In the genomic region with DNA sequence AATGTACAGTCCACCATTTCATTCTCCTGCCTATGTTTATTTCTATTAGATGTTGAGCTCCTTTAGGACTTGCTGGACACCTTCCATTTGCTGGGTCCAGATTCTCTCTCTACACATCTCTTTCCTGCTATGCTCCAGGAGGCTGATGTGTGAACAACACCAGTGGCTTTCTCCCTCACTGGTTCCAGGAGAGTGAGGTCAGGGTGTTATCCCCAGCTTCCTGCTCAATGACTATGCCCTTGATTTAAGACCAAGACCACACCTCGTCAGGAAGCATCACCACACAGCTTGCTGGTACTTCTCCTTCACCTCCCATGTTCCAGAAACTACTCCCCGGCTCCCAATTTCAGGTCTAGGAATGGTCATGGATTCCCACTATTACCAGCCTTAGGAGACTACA, we compare ENCODE assay signal across 18 cellular contexts. TPM values are rescaled to one million over a fixed set of nuclear protein-coding genes. Genes with fewer than 3 reads are reported as not detected.
DNase-seq lines count a peak whose midpoint lies in the region; ATAC-seq and TF ChIP-seq lines count a peak whose summit lies in the region.
"Had no signal": no experiment of that assay in that cellular context is flagged by ENCODE, and none has a peak within 500 bp of the region (broad histone marks: within the 10 kb centered on the region; RNA-seq: fewer than 3 reads in every experiment).

No MANE protein-coding gene starts in this region.

- H3K4me3 Mint-ChIP-seq in activated CD8-positive, alpha-beta memory T cell treated with anti-CD3 and anti-CD28 coated beads, Interleukin-2, amount 10 ng/mL, durations not matched to agents 7 days and 5 days: no peak overlapping the region
- H3K4me3 Mint-ChIP-seq in CD8-positive, alpha-beta T cell: peak overlapping the region; percentile 37
- H3K4me3 Mint-ChIP-seq in activated CD8-positive, alpha-beta T cell treated with anti-CD3 and anti-CD28 coated beads, Interleukin-2, amount 10 ng/mL, durations not matched to agents 7 days and 5 days: no peak overlapping the region
- H3K4me3 Mint-ChIP-seq: IgD-negative memory B cell had no signal

- CTCF ChIA-PET in activated CD8-positive, alpha-beta memory T cell treated with anti-CD3 and anti-CD28 coated beads, Interleukin-2, amount 10 ng/mL, durations not matched to agents 7 days and 5 days (lab: Charles Lee): interaction anchor here (1.2 to 1.3 kb wide), 4 partner anchors 9 to 157 kb away, joined by 3 to 5 read pairs (median 3); no protein-coding TSS in a partner anchor
- CTCF ChIA-PET in CD8-positive, alpha-beta T cell (lab: Charles Lee): interaction anchor here (1.7 to 3.3 kb wide), 3 partner anchors 9 to 51 kb away, joined by 4 to 11 read pairs (median 8); no protein-coding TSS in a partner anchor
- CTCF ChIA-PET in activated CD8-positive, alpha-beta T cell treated with anti-CD3 and anti-CD28 coated beads, Interleukin-2, amount 10 ng/mL, durations not matched to agents 7 days and 5 days (lab: Charles Lee): interaction anchor here (0.9 to 2.2 kb wide), 3 partner anchors 29 to 43 kb away, joined by 3 to 9 read pairs (median 4); no protein-coding TSS in a partner anchor

- H3K27me3 ChIP-seq in CD8-positive, alpha-beta T cell (ENCODE audit: insufficient read depth, low read length): no peaks in the 10 kb centered on the region

- peak overlapping the region; percentile 25 for H3K27ac Mint-ChIP-seq in activated CD8-positive, alpha-beta memory T cell treated with anti-CD3 and anti-CD28 coated beads, Interleukin-2, amount 10 ng/mL, durations not matched to agents 7 days and 5 days
- peak overlapping the region; percentile 79 for H3K27ac Mint-ChIP-seq in CD8-positive, alpha-beta T cell
- peak overlapping the region; percentile 51 for H3K27ac Mint-ChIP-seq in activated CD8-positive, alpha-beta T cell treated with anti-CD3 and anti-CD28 coated beads, Interleukin-2, amount 10 ng/mL, durations not matched to agents 7 days and 5 days
- H3K27ac Mint-ChIP-seq: IgD-negative memory B cell had no signal

- no peak overlapping the region for H3K4me3 ChIP-seq in CD8-positive, alpha-beta T cell (ENCODE audit: low read depth, low read length)
- H3K4me3 ChIP-seq: GM12878 had no signal

- DNase-seq in activated CD8-positive, alpha-beta memory T cell treated with anti-CD3 and anti-CD28 coated beads, Interleukin-2, amount 10 ng/mL, durations not matched to agents 7 days and 5 days: peak; percentile 52
- DNase-seq in activated CD8-positive, alpha-beta memory T cell treated with anti-CD3 and anti-CD28 coated beads, Interleukin-2, amount 50 U/mL, for 48 hours: no peak
- no peak for DNase-seq in CD8-positive, alpha-beta T cell
- peak; percentile 21 for DNase-seq in activated CD8-positive, alpha-beta T cell treated with anti-CD3 and anti-CD28 coated beads, Interleukin-2, amount 10 ng/mL, durations not matched to agents 7 days and 5 days
- DNase-seq in kidney tubule cell (ENCODE audit: low spot score) (peak; percentile 49), COLO668 (lab: John Stamatoyannopoulos, UW; ENCODE audit: unreplicated experiment) (no peak), SKM-1 treated with dmso at 0.1 percent for 144 hours (lab: John Stamatoyannopoulos, UW; ENCODE audit: unreplicated experiment) (no peak), cerebellum (ENCODE audit: low spot score) (no peak)
- DNase-seq: C1 segment of cervical spinal cord, DMS79, HCEC 1CT, MV-4-11, NCI-H1436, NCI-H2029 treated with DMSO at 0.1 percent for 48 hours, NCI-H510A treated with DMSO at 0.1 percent for 48 hours had no signal

- peaks cover 6% of the 10 kb centered on the region for H3K9me3 Mint-ChIP-seq in activated CD8-positive, alpha-beta memory T cell treated with anti-CD3 and anti-CD28 coated beads, Interleukin-2, amount 10 ng/mL, durations not matched to agents 7 days and 5 days (ENCODE audit: low read depth)
- peaks cover 5% of the 10 kb centered on the region for H3K9me3 Mint-ChIP-seq in CD8-positive, alpha-beta T cell
- no peaks in the 10 kb centered on the region for H3K9me3 Mint-ChIP-seq in activated CD8-positive, alpha-beta T cell treated with anti-CD3 and anti-CD28 coated beads, Interleukin-2, amount 10 ng/mL, durations not matched to agents 7 days and 5 days (ENCODE audit: insufficient read depth)
- H3K9me3 Mint-ChIP-seq: IgD-negative memory B cell had no signal

- intact Hi-C loops in CD8-positive, alpha-beta T cell (cut with DNase I, micrococcal nuclease): no loop called here

- peaks cover 55% of the 10 kb centered on the region for H3K4me1 ChIP-seq in CD8-positive, alpha-beta T cell (ENCODE audit: insufficient read depth, low read length)

- no peaks in the 10 kb centered on the region for H3K36me3 ChIP-seq in CD8-positive, alpha-beta T cell (ENCODE audit: insufficient read depth, low read length)

- H3K36me3 Mint-ChIP-seq in activated CD8-positive, alpha-beta memory T cell treated with anti-CD3 and anti-CD28 coated beads, Interleukin-2, amount 10 ng/mL, durations not matched to agents 7 days and 5 days: peaks cover 11% of the 10 kb centered on the region
- H3K36me3 Mint-ChIP-seq in CD8-positive, alpha-beta T cell: no peaks in the 10 kb centered on the region
- peaks cover 15% of the 10 kb centered on the region for H3K36me3 Mint-ChIP-seq in activated CD8-positive, alpha-beta T cell treated with anti-CD3 and anti-CD28 coated beads, Interleukin-2, amount 10 ng/mL, durations not matched to agents 7 days and 5 days (ENCODE audit: low read depth)

- no peak for TF ChIP-seq CTCF in CD8-positive, alpha-beta T cell (IDR thresholded peaks at IDR 0.05)

- H3K4me1 Mint-ChIP-seq in activated CD8-positive, alpha-beta memory T cell treated with anti-CD3 and anti-CD28 coated beads, Interleukin-2, amount 10 ng/mL, durations not matched to agents 7 days and 5 days: peaks cover 44% of the 10 kb centered on the region
- peaks cover 56% of the 10 kb centered on the region for H3K4me1 Mint-ChIP-seq in CD8-positive, alpha-beta T cell (ENCODE audit: low read depth)
- peaks cover 56% of the 10 kb centered on the region for H3K4me1 Mint-ChIP-seq in activated CD8-positive, alpha-beta T cell treated with anti-CD3 and anti-CD28 coated beads, Interleukin-2, amount 10 ng/mL, durations not matched to agents 7 days and 5 days (ENCODE audit: low read depth)

- no peaks in the 10 kb centered on the region for H3K9me3 ChIP-seq in CD8-positive, alpha-beta T cell (ENCODE audit: low read length)

- POLR2A ChIA-PET in CD8-positive, alpha-beta T cell (lab: Charles Lee): interaction anchor here (0.6 to 2.9 kb wide), 4 partner anchors 8 to 51 kb away, joined by 3 to 9 read pairs (median 5); a partner anchor contains a TSS
- POLR2A ChIA-PET in activated CD8-positive, alpha-beta T cell treated with anti-CD3 and anti-CD28 coated beads, Interleukin-2, amount 10 ng/mL, durations not matched to agents 7 days and 5 days (lab: Charles Lee): interaction anchor here (1.0 to 6.4 kb wide), 4 partner anchors 8 to 50 kb away, joined by 3 to 110 read pairs (median 23); no protein-coding TSS in a partner anchor

- peak; percentile 22 for ATAC-seq in activated CD8-positive, alpha-beta memory T cell treated with anti-CD3 and anti-CD28 coated beads, Interleukin-2, amount 10 ng/mL, durations not matched to agents 7 days and 5 days
- ATAC-seq in CD8-positive, alpha-beta T cell: no peak
- no peak for ATAC-seq in activated CD8-positive, alpha-beta T cell treated with anti-CD3 and anti-CD28 coated beads, Interleukin-2, amount 10 ng/mL, durations not matched to agents 7 days and 5 days
- ATAC-seq: GM12878, Panc1 had no signal

- peaks cover 2% of the 10 kb centered on the region for H3K27me3 Mint-ChIP-seq in activated CD8-positive, alpha-beta memory T cell treated with anti-CD3 and anti-CD28 coated beads, Interleukin-2, amount 10 ng/mL, durations not matched to agents 7 days and 5 days
- no peaks in the 10 kb centered on the region for H3K27me3 Mint-ChIP-seq in CD8-positive, alpha-beta T cell (ENCODE audit: low read depth)
- no peaks in the 10 kb centered on the region for H3K27me3 Mint-ChIP-seq in activated CD8-positive, alpha-beta T cell treated with anti-CD3 and anti-CD28 coated beads, Interleukin-2, amount 10 ng/mL, durations not matched to agents 7 days and 5 days (ENCODE audit: low read depth)

- no peak overlapping the region for H3K27ac ChIP-seq in CD8-positive, alpha-beta T cell (ENCODE audit: low read depth, low read length)

RNA-seq across cellular contexts. Expression of a gene that starts 31.3 kb away (rescaled TPM):
- total RNA-seq in activated CD8-positive, alpha-beta memory T cell treated with anti-CD3 and anti-CD28 coated beads, Interleukin-2, amount 10 ng/mL, durations not matched to agents 7 days and 5 days: 10 to 100 TPM; 29.0 to 31.1 TPM
- 1 to 10 TPM; 5.0 to 6.2 TPM for total RNA-seq in CD8-positive, alpha-beta T cell
- total RNA-seq in activated CD8-positive, alpha-beta T cell treated with anti-CD3 and anti-CD28 coated beads, Interleukin-2, amount 10 ng/mL, durations not matched to agents 7 days and 5 days: 10 to 100 TPM; 26.7 to 27.4 TPM
- total RNA-seq in cerebellum: 13.3 TPM

Comparison
In these comparisons a context has a peak if more than half of its experiments do, and no peak if none do; other contexts are left out.
1. DNase-seq: peak in activated CD8-positive, alpha-beta memory T cell treated with anti-CD3 and anti-CD28 coated beads, Interleukin-2, amount 10 ng/mL, durations not matched to agents 7 days and 5 days (single experiment), activated CD8-positive, alpha-beta T cell treated with anti-CD3 and anti-CD28 coated beads, Interleukin-2, amount 10 ng/mL, durations not matched to agents 7 days and 5 days (single experiment) and kidney tubule cell (single experiment); none in activated CD8-positive, alpha-beta memory T cell treated with anti-CD3 and anti-CD28 coated beads, Interleukin-2, amount 50 U/mL, for 48 hours (single experiment), CD8-positive, alpha-beta T cell (0 of 7), COLO668 (single experiment), SKM-1 treated with dmso at 0.1 percent for 144 hours (single experiment) and cerebellum (single experiment).
2. H3K27ac Mint-ChIP-seq: peak in every context shown above with its lines; median percentile 79 in CD8-positive, alpha-beta T cell; 51 in activated CD8-positive, alpha-beta T cell treated with anti-CD3 and anti-CD28 coated beads, Interleukin-2, amount 10 ng/mL, durations not matched to agents 7 days and 5 days; 25 in activated CD8-positive, alpha-beta memory T cell treated with anti-CD3 and anti-CD28 coated beads, Interleukin-2, amount 10 ng/mL, durations not matched to agents 7 days and 5 days.